1 cellular context compared by ENCODE assay signal in genomic region chr2:37564356-37564755, GRCh38.
TF ChIP-seq lines count a peak whose summit lies in the region.

No MANE protein-coding gene starts in this region.

TF ChIP-seq in K562, 482 proteins besides CTCF, POLR2A, EP300 and RAD21 (continued from another document):
- TF ChIP-seq ZNF395 (CRISPR knock-in tag; IDR thresholded peaks at IDR 0.05) (0 out of 2 replicates have a peak, but pooled peaks have one; percentile 44), ETV5 (CRISPR knock-in tag; IDR thresholded peaks at IDR 0.05; ENCODE audit: low read depth) (peak; percentile 62; the same call in 1 of the 2 replicates), ZFX (CRISPR knock-in tag; IDR thresholded peaks at IDR 0.05) (no peak), ZNF280B (CRISPR knock-in tag; IDR thresholded peaks at IDR 0.05) (no peak), STAT5B (CRISPR knock-in tag; IDR thresholded peaks at IDR 0.05) (no peak), SMAD4 (CRISPR knock-in tag; conservative IDR thresholded peaks at IDR 0.05) (0 out of 2 replicates have a peak, but pooled peaks have one; percentile 21), ARID3A (IDR thresholded peaks at IDR 0.05; ENCODE audit: borderline replicate concordance, low read depth, low read length) (peak; percentile 33; the same call in 1 of the 2 replicates), CREB5 (CRISPR knock-in tag; IDR thresholded peaks at IDR 0.05) (no peak), TFAM (CRISPR knock-in tag; conservative IDR thresholded peaks at IDR 0.05) (no peak), PREB (CRISPR knock-in tag; IDR thresholded peaks at IDR 0.05) (no peak), RBM34 (IDR thresholded peaks at IDR 0.05; ENCODE audit: borderline replicate concordance, insufficient read depth, low read length) (no peak), CBX5 (IDR thresholded peaks at IDR 0.05; ENCODE audit: borderline replicate concordance, low read depth) (no peak), NFIX (CRISPR knock-in tag; IDR thresholded peaks at IDR 0.05; ENCODE audit: low read depth) (no peak), PML (IDR thresholded peaks at IDR 0.05; ENCODE audit: low read length) (no peak), PBX2 (CRISPR knock-in tag; IDR thresholded peaks at IDR 0.05; ENCODE audit: low read depth) (no peak; the same call in 1 of the 2 replicates), PBX2 (tag; conservative IDR thresholded peaks at IDR 0.05; ENCODE audit: low read depth) (peak; percentile 90), CBX3 (IDR thresholded peaks at IDR 0.05; ENCODE audit: borderline replicate concordance in 1 of 2, low read length in 2 of 2) (peak in 1 of 2 experiments; percentile 52; a peak in 1 of 3 replicates), KAT2B (IDR thresholded peaks at IDR 0.05; ENCODE audit: low read depth, low read length) (no peak), ZNF41 (CRISPR knock-in tag; conservative IDR thresholded peaks at IDR 0.05) (no peak), RB1 (IDR thresholded peaks at IDR 0.05; ENCODE audit: low read depth) (no peak), HNRNPLL (IDR thresholded peaks at IDR 0.05; ENCODE audit: low read depth, low read length, poor library complexity, severe bottlenecking) (no peak), NFIC (IDR thresholded peaks at IDR 0.05) (no peak), ZBTB5 (IDR thresholded peaks at IDR 0.05) (no peak), HNRNPUL1 (IDR thresholded peaks at IDR 0.05; ENCODE audit: low read length) (no peak), STAT5A (IDR thresholded peaks at IDR 0.05; ENCODE audit: borderline replicate concordance, low read length) (no peak), MAZ (CRISPR knock-in tag; conservative IDR thresholded peaks at IDR 0.05 in 1 of 2, IDR thresholded peaks at IDR 0.05 in 1 of 2) (0 out of 4 replicates have a peak, but pooled peaks have one; percentile 16 to 28), MEIS2 (IDR thresholded peaks at IDR 0.05; ENCODE audit: partially characterized antibody) (peak; percentile 97), EGR1 (conservative IDR thresholded peaks at IDR 0.05) (no peak), THRAP3 (IDR thresholded peaks at IDR 0.05; ENCODE audit: borderline replicate concordance) (no peak), CCAR2 (IDR thresholded peaks at IDR 0.05; ENCODE audit: low read depth, low read length) (no peak), CXXC5 (CRISPR knock-in tag; IDR thresholded peaks at IDR 0.05) (no peak), PKNOX1 (IDR thresholded peaks at IDR 0.05) (peak; percentile 81), SRSF3 (IDR thresholded peaks at IDR 0.05; ENCODE audit: insufficient read depth, low read length) (no peak), ETV1 (tag; conservative IDR thresholded peaks at IDR 0.05; ENCODE audit: low read depth) (peak; percentile 82), MYNN (IDR thresholded peaks at IDR 0.05) (no peak), MYNN (CRISPR knock-in tag; IDR thresholded peaks at IDR 0.05) (no peak), DMBX1 (CRISPR knock-in tag; IDR thresholded peaks at IDR 0.05; ENCODE audit: borderline replicate concordance) (0 out of 2 replicates have a peak, but pooled peaks have one; percentile 18), ERF (CRISPR knock-in tag; IDR thresholded peaks at IDR 0.05) (no peak), ZNF507 (tag; conservative IDR thresholded peaks at IDR 0.05) (no peak), LCOR (CRISPR knock-in tag; IDR thresholded peaks at IDR 0.05) (peak; percentile 78), ZNF165 (CRISPR knock-in tag; IDR thresholded peaks at IDR 0.05; ENCODE audit: borderline replicate concordance) (no peak), PPARD (CRISPR knock-in tag; IDR thresholded peaks at IDR 0.05) (no peak), LEF1 (IDR thresholded peaks at IDR 0.05) (0 out of 2 replicates have a peak, but pooled peaks have one; percentile 14), BACH1 (tag; IDR thresholded peaks at IDR 0.05) (no peak), CBFA2T3 (IDR thresholded peaks at IDR 0.05) (0 out of 2 replicates have a peak, but pooled peaks have one; percentile 12), ZNF282 (CRISPR knock-in tag; IDR thresholded peaks at IDR 0.05) (no peak)
